ENCODE assay signal across 30 cellular contexts in the genomic region with DNA sequence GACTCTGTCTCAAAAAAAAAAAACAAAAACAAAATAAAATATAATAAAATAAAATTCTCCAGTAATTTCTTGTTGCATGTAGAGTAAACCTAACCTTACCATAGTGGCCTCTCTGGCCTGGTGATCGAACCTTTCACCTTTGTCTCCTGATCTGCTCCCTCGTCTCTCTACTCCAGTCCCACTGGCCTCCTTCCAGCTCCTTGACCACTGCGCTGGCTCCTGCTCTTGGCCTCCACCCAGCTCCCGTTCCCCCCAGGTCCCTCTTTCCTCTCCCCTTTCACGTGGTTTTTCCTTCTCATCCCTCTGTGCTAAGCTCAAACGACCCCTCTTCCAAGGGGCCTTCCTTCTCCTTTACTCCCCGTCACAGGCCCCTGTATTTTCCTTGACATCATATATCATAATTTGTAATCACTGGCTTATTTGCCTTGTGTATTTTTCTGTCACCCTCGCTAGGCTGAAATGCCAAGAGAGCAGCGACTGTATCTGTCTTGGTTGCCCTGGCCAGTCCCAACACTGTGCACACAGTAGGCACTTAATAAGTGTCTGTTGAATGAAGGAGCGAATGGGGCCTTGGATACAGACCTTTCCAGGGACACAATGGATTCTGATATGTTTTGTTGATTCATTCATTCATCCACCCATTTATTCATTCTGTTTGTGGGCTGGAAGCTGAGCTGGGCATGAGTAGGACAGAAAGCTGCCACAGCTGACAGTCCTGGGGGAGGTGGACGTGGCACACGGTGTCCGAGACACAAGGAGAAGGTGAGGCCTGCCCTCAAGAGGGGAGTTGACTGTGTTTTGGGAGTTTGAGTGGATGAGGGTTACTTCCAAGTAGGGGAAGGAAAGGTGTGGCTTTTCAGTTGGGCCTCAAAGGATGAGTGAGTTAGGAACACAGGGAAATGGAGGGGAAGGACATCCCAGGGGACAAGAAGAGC. TPM values are rescaled to one million over a fixed set of nuclear protein-coding genes. Genes with fewer than 3 reads are reported as not detected.
"Had no signal": no experiment of that assay in that cellular context is flagged by ENCODE, and none has a peak within 500 bp of the region (broad histone marks: within the 10 kb centered on the region; RNA-seq: fewer than 3 reads in every experiment).

No MANE protein-coding gene starts in this region.

- ATAC-seq: activated T-helper 17 cell treated with anti-CD3 and anti-CD28 coated beads, Interleukin-2, amount 50 U/mL, for 72 hours; Panc1 had no signal

- H3K4me3 ChIP-seq: SJCRH30 had no signal

- H3K27ac ChIP-seq: SJCRH30, VCaP had no signal

- H3K9me3 ChIP-seq: SK-N-SH had no signal

- DNase-seq: activated CD4-positive, alpha-beta memory T cell treated with anti-CD3 and anti-CD28 coated beads, Interleukin-2, amount 10 ng/mL, durations not matched to agents 7 days and 5 days; activated CD4-positive, alpha-beta T cell treated with anti-CD3 and anti-CD28 coated beads, Interleukin-2, amount 10 ng/mL, durations not matched to agents 7 days and 5 days; activated CD4-positive, CD25-positive, alpha-beta regulatory T cell; activated gamma-delta T cell treated with Interleukin-2 at 50 U/mL for 16 hours; activated naive CD4-positive, alpha-beta T cell treated with anti-CD3 and anti-CD28 coated beads, Interleukin-2, amount 10 ng/mL, durations not matched to agents 7 days and 5 days; activated naive CD8-positive, alpha-beta T cell treated with anti-CD3 and anti-CD28 coated beads for 36 hours; activated T-cell treated with anti-CD3 and anti-CD28 coated beads for 4 hours; activated T-cell treated with anti-CD3 and anti-CD28 coated beads, Interleukin-2, amount 50 U/mL, for 48 hours; Kasumi-1; KBM-7; NCI-H146; NCI-H187 treated with DMSO at 0.1 percent for 48 hours; NCI-H2081 treated with DMSO at 0.1 percent for 48 hours; NCI-H2227 treated with DMSO at 0.1 percent for 48 hours; NCI-H526; NCI-H774; NK-92 treated with Interleukin-12 subunit alpha and Interleukin-12 subunit beta, amount 100 ng/mL, for 24 hours; OCI-M1; Right ventricle myocardium superior; RPMI8226; SJCRH30; SK-N-SH; T-helper 1 cell had no signal

- H3K4me2 ChIP-seq: SK-N-SH had no signal

- H3K9ac ChIP-seq: SK-N-SH had no signal

- H3K27me3 ChIP-seq: SJCRH30 had no signal

RNA-seq across cellular contexts. Expression of a gene that starts 5.8 kb away (rescaled TPM):
- polyA plus RNA-seq: SK-N-SH had no signal

RNA-seq across cellular contexts. Expression of a gene that starts 19.6 kb away (rescaled TPM):
- total RNA-seq: NCI-H460 had no signal

RNA-seq across cellular contexts. Expression of a gene that starts 41.9 kb away (rescaled TPM):
- total RNA-seq: NCI-H460 had no signal

RNA-seq across cellular contexts. Expression of a gene that starts 46.4 kb away (rescaled TPM):
- total RNA-seq: NCI-H460 had no signal

RNA-seq across cellular contexts. Expression of a gene that starts 59.9 kb away (rescaled TPM):
- total RNA-seq: activated CD4-positive, alpha-beta memory T cell treated with anti-CD3 and anti-CD28 coated beads, Interleukin-2, amount 10 ng/mL, durations not matched to agents 7 days and 5 days; activated CD4-positive, alpha-beta T cell treated with anti-CD3 and anti-CD28 coated beads, Interleukin-2, amount 10 ng/mL, durations not matched to agents 7 days and 5 days; activated CD8-positive, alpha-beta memory T cell treated with anti-CD3 and anti-CD28 coated beads for 36 hours; activated naive CD8-positive, alpha-beta T cell treated with anti-CD3 and anti-CD28 coated beads for 36 hours; NCI-H460; Right ventricle myocardium superior; SJCRH30; T-helper 2 cell treated with Interferon-gamma antibody and Interleukin-4, amounts not matched to agents 100 ng/mL and 5 ng/mL, for 36 hours had no signal
- polyA plus RNA-seq: adipose tissue, SK-N-SH had no signal
